8 cellular contexts compared by ENCODE assay signal in the genomic region with DNA sequence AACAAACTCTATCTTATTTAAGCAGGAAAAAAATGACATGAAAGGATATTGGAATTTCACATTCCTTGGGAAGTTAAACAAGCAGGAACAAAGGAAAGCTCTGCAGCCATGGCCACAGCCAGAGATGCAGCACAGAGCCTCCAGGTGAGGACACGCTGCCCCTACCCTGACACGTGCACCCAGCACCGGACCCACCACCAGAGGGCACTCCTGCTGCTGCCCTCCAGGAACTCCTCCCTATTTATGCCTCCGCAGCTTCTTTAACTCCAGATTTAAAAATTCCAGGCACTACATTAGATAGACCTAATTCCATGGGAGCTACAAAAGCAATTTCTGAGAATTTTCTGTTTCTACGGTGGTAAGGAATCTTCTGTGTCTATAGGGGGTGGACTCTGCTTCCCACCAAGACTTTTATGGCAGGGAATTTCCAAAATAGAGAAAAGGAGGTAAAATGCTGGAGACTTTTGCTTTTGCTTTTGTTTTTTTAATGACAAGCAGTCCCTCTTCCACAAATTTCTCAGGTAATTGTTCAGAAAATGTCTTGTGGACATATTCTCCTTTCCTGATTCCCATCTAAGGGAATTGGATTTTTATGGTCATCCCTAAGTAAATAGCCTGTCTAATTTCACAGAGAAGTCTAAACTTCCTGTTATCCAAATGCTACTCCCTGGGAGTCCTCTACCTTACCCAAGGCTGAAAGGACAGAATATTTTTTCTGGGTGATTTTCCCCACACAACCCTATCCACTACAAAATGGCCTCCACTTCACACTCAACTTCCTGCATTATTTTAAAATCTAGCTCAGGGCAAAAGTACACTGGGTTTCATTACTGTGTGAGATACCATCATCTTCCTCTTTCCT.
DNase-seq lines count a peak whose midpoint lies in the region; ATAC-seq and TF ChIP-seq lines count a peak whose summit lies in the region.

No MANE protein-coding gene starts in this region.

- no peak overlapping the region for H3K4me3 Mint-ChIP-seq in activated B cell treated with CpG ODN at 0.5 μM for 24 hours

- DNase-seq in Caki2 (ENCODE audit: low read depth) (peak; percentile 30), MM.1S (peak; percentile 68), activated B cell treated with CpG ODN at 0.5 μM for 24 hours (peak; percentile 32), cardiac fibroblast (ENCODE audit: low read depth in 2 of 2) (peak; percentile 15 to 56), lung (ENCODE audit: low spot score) (peak; percentile 45)
- DNase-seq in stimulated activated naive CD4-positive, alpha-beta T cell (lab: John Stamatoyannopoulos, UW) = peak; percentile 7 to 37 (median 20)

- H3K36me3 ChIP-seq in MM.1S (replicated peaks; ENCODE audit: insufficient read depth, low read length) (no peaks in the 10 kb centered on the region), lung (ENCODE audit: control insufficient read depth in 2 of 2, insufficient read depth in 2 of 2, low read length in 2 of 2) (no peaks in the 10 kb centered on the region)

- WGBS in lung, 2 donors = 45 to 64% methylated on average over 5 of the region's 5 CpGs

- ATAC-seq in GM21367 (IDR thresholded peaks at IDR 0.05; ENCODE audit: unreplicated experiment) = peak; percentile 70
- ATAC-seq in activated B cell treated with CpG ODN at 0.5 μM for 24 hours (ENCODE audit: low read depth) = peak; percentile 72
- peak; percentile 53 for ATAC-seq in lung (ENCODE audit: insufficient read depth, low FRiP score)
- no peak for ATAC-seq in HG02571 (IDR thresholded peaks at IDR 0.05; ENCODE audit: unreplicated experiment)

- in situ Hi-C loops in Caki2 (cut with HindIII; ENCODE audit: low pct_unique_long_range_greater_than_20kb, low sequenced_read_pairs) = no loop called here

- H3K4me1 ChIP-seq in MM.1S (ENCODE audit: low read length) = peaks cover 5% of the 10 kb centered on the region
- peaks cover 0 to 3% of the 10 kb centered on the region in 2 donors for H3K4me1 ChIP-seq in lung (ENCODE audit: control insufficient read depth in 2 of 2, insufficient read depth in 2 of 2, low read length in 2 of 2)

- H3K9me3 ChIP-seq in MM.1S (replicated peaks; ENCODE audit: insufficient read depth, low read length) (no peaks in the 10 kb centered on the region), lung (ENCODE audit: control insufficient read depth in 2 of 2, insufficient read depth in 1 of 2, low read length in 1 of 2) (no peaks in the 10 kb centered on the region)

- H3K27me3 ChIP-seq in MM.1S (replicated peaks; ENCODE audit: insufficient read depth, low read length) = no peaks in the 10 kb centered on the region
- no peaks in the 10 kb centered on the region for H3K27me3 ChIP-seq in lung (ENCODE audit: control insufficient read depth, insufficient read depth)

- H3K27ac Mint-ChIP-seq in activated B cell treated with CpG ODN at 0.5 μM for 24 hours = no peak overlapping the region

- H3K4me3 ChIP-seq in MM.1S (ENCODE audit: low read length) (peak overlapping the region; percentile 28), cardiac fibroblast (replicated peaks in 1 of 2; ENCODE audit: low read depth in 2 of 2, low read length in 2 of 2) (no peak overlapping the region), lung (no peak overlapping the region)

- POLR2A ChIA-PET in activated B cell treated with CpG ODN at 0.5 μM for 24 hours (lab: Charles Lee) = no interaction called here

- no peak overlapping the region for H3K9ac ChIP-seq in MM.1S (ENCODE audit: low read length)

- peak overlapping the region; percentile 44; the same call in 1 of the 2 replicates for H2AFZ ChIP-seq in MM.1S (ENCODE audit: low read length)

- no peaks in the 10 kb centered on the region for H3K79me2 ChIP-seq in MM.1S (ENCODE audit: low read length)

- CTCF ChIA-PET in activated B cell treated with CpG ODN at 0.5 μM for 24 hours (lab: Charles Lee) = interaction anchor here (0.8 to 3.9 kb wide), 4 partner anchors 14 to 314 kb away, joined by 3 to 23 read pairs (median 4); no protein-coding TSS in a partner anchor

- peaks cover 9% of the 10 kb centered on the region for H3K27me3 Mint-ChIP-seq in activated B cell treated with CpG ODN at 0.5 μM for 24 hours

- intact Hi-C loops in activated B cell treated with CpG ODN at 0.5 μM for 24 hours (cut with micrococcal nuclease) = loop anchor here (1.0 kb wide), 2 partner anchors 126 to 312 kb away; no protein-coding TSS in a partner anchor

- TF ChIP-seq CTCF in MM.1S (IDR thresholded peaks at IDR 0.05; ENCODE audit: low read length) (peak; percentile 96), activated B cell treated with CpG ODN at 0.5 μM for 24 hours (IDR thresholded peaks at IDR 0.05) (no peak), cardiac fibroblast (IDR thresholded peaks at IDR 0.05; ENCODE audit: low read depth, low read length) (peak; percentile 60), lung (IDR thresholded peaks at IDR 0.05; ENCODE audit: control extremely low read depth, extremely low read depth) (peak; percentile 5)

- H3K9me2 ChIP-seq in MM.1S (replicated peaks; ENCODE audit: insufficient read depth, low read length) = no peaks in the 10 kb centered on the region

- peak overlapping the region; percentile 28 for H3K4me2 ChIP-seq in MM.1S (ENCODE audit: low read depth, low read length)

- H4K20me1 ChIP-seq in MM.1S (ENCODE audit: insufficient read depth, low read length) = no peaks in the 10 kb centered on the region

- no peaks in the 10 kb centered on the region for H3K4me1 Mint-ChIP-seq in activated B cell treated with CpG ODN at 0.5 μM for 24 hours

- no peaks in the 10 kb centered on the region for H3K36me3 Mint-ChIP-seq in activated B cell treated with CpG ODN at 0.5 μM for 24 hours (ENCODE audit: low read depth)

- peaks cover 3% of the 10 kb centered on the region for H3K9me3 Mint-ChIP-seq in activated B cell treated with CpG ODN at 0.5 μM for 24 hours

- no peak overlapping the region for H3K27ac ChIP-seq in MM.1S (ENCODE audit: low read length)
- H3K27ac ChIP-seq in lung (ENCODE audit: low read depth in 1 of 2, low read length in 1 of 2) = no peak overlapping the region

- H3F3A ChIP-seq in MM.1S (ENCODE audit: insufficient read depth, low read length) = no peaks in the 10 kb centered on the region
